Comparison of ENCODE assay signal across 27 cellular contexts in genomic region chr10:128853537-128853936, GRCh38.
"Had no signal": no experiment of that assay in that cellular context is flagged by ENCODE, and none has a peak within 500 bp of the region (broad histone marks: within the 10 kb centered on the region; RNA-seq: fewer than 3 reads in every experiment).

No MANE protein-coding gene starts in this region.

- H3K4me3 ChIP-seq: ascending aorta, coronary artery, dorsolateral prefrontal cortex, gastrocnemius medialis had no signal

- H3K9me3 ChIP-seq: ascending aorta, gastrocnemius medialis had no signal

- DNase-seq: activated CD4-positive, alpha-beta memory T cell treated with anti-CD3 and anti-CD28 coated beads, Interleukin-2, amount 10 ng/mL, durations not matched to agents 7 days and 5 days; activated CD4-positive, alpha-beta T cell treated with anti-CD3 and anti-CD28 coated beads for 36 hours; activated CD4-positive, alpha-beta T cell treated with anti-CD3 and anti-CD28 coated beads, Interleukin-2, amount 50 U/mL, for 4 hours; activated CD4-positive, CD25-positive, alpha-beta regulatory T cell; activated CD4-positive, CD25-positive, alpha-beta regulatory T cell treated with anti-CD3 and anti-CD28 coated beads, Interleukin-2, amount 50 U/mL, for 72 hours; activated CD8-positive, alpha-beta memory T cell treated with anti-CD3 and anti-CD28 coated beads, Interleukin-2, amount 50 U/mL, for 48 hours; activated gamma-delta T cell; activated naive CD4-positive, alpha-beta T cell; activated naive CD4-positive, alpha-beta T cell treated with anti-CD3 and anti-CD28 coated beads, Interleukin-2, amount 10 ng/mL, durations not matched to agents 7 days and 5 days; activated naive CD8-positive, alpha-beta T cell treated with anti-CD3 and anti-CD28 coated beads, Interleukin-2, amount 10 ng/mL, durations not matched to agents 7 days and 5 days; activated T-cell treated with anti-CD3 and anti-CD28 coated beads for 4 hours; activated T-cell treated with anti-CD3 and anti-CD28 coated beads, Interleukin-2, amount 50 U/mL, for 24 hours; activated T-cell treated with anti-CD3 and anti-CD28 coated beads, Interleukin-2, amount 50 U/mL, for 72 hours; brain microvascular endothelial cell; effector memory CD4-positive, alpha-beta T cell; endodermal cell; foreskin keratinocyte; gastrocnemius medialis; glutamatergic neuron; T-helper 2 cell had no signal

- H3K36me3 ChIP-seq: ascending aorta, brain microvascular endothelial cell, gastrocnemius medialis had no signal

- H3K27ac ChIP-seq: ascending aorta, brain microvascular endothelial cell, foreskin keratinocyte had no signal

- H3K36me3 Mint-ChIP-seq: activated naive CD4-positive, alpha-beta T cell treated with anti-CD3 and anti-CD28 coated beads, Interleukin-2, amount 10 ng/mL, durations not matched to agents 7 days and 5 days; activated naive CD4-positive, alpha-beta T cell treated with anti-CD3 and anti-CD28 coated beads, Interleukin-2, amount 50 U/mL, for 72 hours; activated naive CD8-positive, alpha-beta T cell treated with anti-CD3 and anti-CD28 coated beads, Interleukin-2, amount 10 ng/mL, durations not matched to agents 7 days and 5 days had no signal

- H3K27me3 ChIP-seq: ascending aorta, brain microvascular endothelial cell, foreskin keratinocyte, gastrocnemius medialis had no signal

- H3K4me1 ChIP-seq: foreskin keratinocyte had no signal

- H3K4me3 Mint-ChIP-seq: activated CD4-positive, alpha-beta memory T cell treated with anti-CD3 and anti-CD28 coated beads, Interleukin-2, amount 10 ng/mL, durations not matched to agents 7 days and 5 days; activated CD4-positive, alpha-beta T cell treated with anti-CD3 and anti-CD28 coated beads for 36 hours; activated CD4-positive, alpha-beta T cell treated with anti-CD3 and anti-CD28 coated beads, Interleukin-2, amount 10 ng/mL, durations not matched to agents 24 days and 14 days; activated naive CD4-positive, alpha-beta T cell treated with anti-CD3 and anti-CD28 coated beads, Interleukin-2, amount 10 ng/mL, durations not matched to agents 7 days and 5 days; activated naive CD8-positive, alpha-beta T cell treated with anti-CD3 and anti-CD28 coated beads, Interleukin-2, amount 10 ng/mL, durations not matched to agents 7 days and 5 days; activated T-cell treated with anti-CD3 and anti-CD28 coated beads, Interleukin-2, amount 50 U/mL, for 24 hours; activated T-cell treated with anti-CD3 and anti-CD28 coated beads, Interleukin-2, amount 50 U/mL, for 72 hours; central memory CD8-positive, alpha-beta T cell; dendritic cell treated with granulocyte-macrophage colony-stimulating factor and Interleukin-4, amounts not matched to agents 40 ng/mL and 50 ng/mL, for 4 days; endodermal cell had no signal

- H3K4me1 Mint-ChIP-seq: activated CD4-positive, alpha-beta memory T cell treated with anti-CD3 and anti-CD28 coated beads, Interleukin-2, amount 10 ng/mL, durations not matched to agents 7 days and 5 days; activated CD4-positive, alpha-beta T cell treated with anti-CD3 and anti-CD28 coated beads for 36 hours; activated CD4-positive, alpha-beta T cell treated with anti-CD3 and anti-CD28 coated beads, Interleukin-2, amount 10 ng/mL, durations not matched to agents 24 days and 14 days; activated naive CD4-positive, alpha-beta T cell treated with anti-CD3 and anti-CD28 coated beads, Interleukin-2, amount 10 ng/mL, durations not matched to agents 7 days and 5 days; activated naive CD8-positive, alpha-beta T cell treated with anti-CD3 and anti-CD28 coated beads, Interleukin-2, amount 10 ng/mL, durations not matched to agents 7 days and 5 days; central memory CD8-positive, alpha-beta T cell had no signal

- H3K27ac Mint-ChIP-seq: activated CD4-positive, alpha-beta memory T cell treated with anti-CD3 and anti-CD28 coated beads, Interleukin-2, amount 10 ng/mL, durations not matched to agents 7 days and 5 days; activated CD4-positive, alpha-beta T cell treated with anti-CD3 and anti-CD28 coated beads for 36 hours; activated CD4-positive, alpha-beta T cell treated with anti-CD3 and anti-CD28 coated beads, Interleukin-2, amount 10 ng/mL, durations not matched to agents 24 days and 14 days; activated naive CD4-positive, alpha-beta T cell treated with anti-CD3 and anti-CD28 coated beads, Interleukin-2, amount 10 ng/mL, durations not matched to agents 7 days and 5 days; activated naive CD4-positive, alpha-beta T cell treated with anti-CD3 and anti-CD28 coated beads, Interleukin-2, amount 50 U/mL, for 72 hours; activated naive CD8-positive, alpha-beta T cell treated with anti-CD3 and anti-CD28 coated beads, Interleukin-2, amount 10 ng/mL, durations not matched to agents 7 days and 5 days; activated T-cell treated with anti-CD3 and anti-CD28 coated beads, Interleukin-2, amount 50 U/mL, for 24 hours; activated T-cell treated with anti-CD3 and anti-CD28 coated beads, Interleukin-2, amount 50 U/mL, for 72 hours; dendritic cell treated with granulocyte-macrophage colony-stimulating factor and Interleukin-4, amounts not matched to agents 40 ng/mL and 50 ng/mL, for 4 days; endodermal cell had no signal

- H3K27me3 Mint-ChIP-seq: activated CD4-positive, alpha-beta memory T cell treated with anti-CD3 and anti-CD28 coated beads, Interleukin-2, amount 10 ng/mL, durations not matched to agents 7 days and 5 days; activated naive CD4-positive, alpha-beta T cell treated with anti-CD3 and anti-CD28 coated beads, Interleukin-2, amount 10 ng/mL, durations not matched to agents 7 days and 5 days; activated naive CD8-positive, alpha-beta T cell treated with anti-CD3 and anti-CD28 coated beads, Interleukin-2, amount 10 ng/mL, durations not matched to agents 7 days and 5 days; activated T-cell treated with anti-CD3 and anti-CD28 coated beads, Interleukin-2, amount 50 U/mL, for 24 hours; central memory CD8-positive, alpha-beta T cell had no signal

- H3K9me3 Mint-ChIP-seq: activated CD4-positive, alpha-beta memory T cell treated with anti-CD3 and anti-CD28 coated beads, Interleukin-2, amount 10 ng/mL, durations not matched to agents 7 days and 5 days; activated CD4-positive, alpha-beta T cell treated with anti-CD3 and anti-CD28 coated beads, Interleukin-2, amount 10 ng/mL, durations not matched to agents 24 days and 14 days; activated naive CD4-positive, alpha-beta T cell treated with anti-CD3 and anti-CD28 coated beads, Interleukin-2, amount 10 ng/mL, durations not matched to agents 7 days and 5 days; activated naive CD4-positive, alpha-beta T cell treated with anti-CD3 and anti-CD28 coated beads, Interleukin-2, amount 50 U/mL, for 72 hours; activated naive CD8-positive, alpha-beta T cell treated with anti-CD3 and anti-CD28 coated beads, Interleukin-2, amount 10 ng/mL, durations not matched to agents 7 days and 5 days; activated T-cell treated with anti-CD3 and anti-CD28 coated beads, Interleukin-2, amount 50 U/mL, for 24 hours; activated T-cell treated with anti-CD3 and anti-CD28 coated beads, Interleukin-2, amount 50 U/mL, for 72 hours; central memory CD8-positive, alpha-beta T cell; dendritic cell treated with granulocyte-macrophage colony-stimulating factor and Interleukin-4, amounts not matched to agents 40 ng/mL and 50 ng/mL, for 4 days; endodermal cell had no signal
